ENCODE assay signal across 7 cellular contexts in genomic region chr2:239280296-239281017, GRCh38.
DNase-seq lines count a peak whose midpoint lies in the region; ATAC-seq and TF ChIP-seq lines count a peak whose summit lies in the region.
"Not testable (repeated sequence)": the region's sequence is repeated elsewhere in the genome, so short reads cannot be mapped to it uniquely, and the experiment has no call there.

No MANE protein-coding gene starts in this region.

- DNase-seq in EH (ENCODE audit: low read depth), result peak; percentile 77
- DNase-seq in NCI-H2107 treated with DMSO at 0.1 percent for 48 hours (lab: John Stamatoyannopoulos, UW; ENCODE audit: unreplicated experiment), result peak; percentile 43
- DNase-seq in T1000 (lab: John Stamatoyannopoulos, UW), result peak; percentile 41
- DNase-seq in activated naive CD8-positive, alpha-beta T cell treated with anti-CD3 and anti-CD28 coated beads for 36 hours, result peak; percentile 41
- peak; percentile 73 for DNase-seq in fibroblast of gingiva (ENCODE audit: low read depth)
- peak; percentile 42 for DNase-seq in left lobe of liver (ENCODE audit: low spot score)
- peak; percentile 85 for DNase-seq in spleen

- H3K4me3 ChIP-seq in spleen, result not testable (repeated sequence)

- not testable (repeated sequence) for H3K4me3 Mint-ChIP-seq in activated naive CD8-positive, alpha-beta T cell treated with anti-CD3 and anti-CD28 coated beads for 36 hours

- not testable (repeated sequence) for H3K36me3 ChIP-seq in spleen

- H3K36me3 Mint-ChIP-seq in activated naive CD8-positive, alpha-beta T cell treated with anti-CD3 and anti-CD28 coated beads for 36 hours, result not testable (repeated sequence)

- intact Hi-C loops in spleen (cut with DNase I; ENCODE audit: low total_unique reads), result not testable (repeated sequence)

- TF ChIP-seq POLR2A in spleen (IDR thresholded peaks at IDR 0.05), result not testable (repeated sequence)

- not testable (repeated sequence) for TF ChIP-seq CTCF in spleen (IDR thresholded peaks at IDR 0.05 in 8 of 11, conservative IDR thresholded peaks at IDR 0.05 in 3 of 11)

- H3K27ac ChIP-seq in spleen, result peak overlapping the region in 5 of 8 donors; percentile 12 to 82 (median 72)

- not testable (repeated sequence) for H3K9me3 ChIP-seq in spleen

- H3K27me3 ChIP-seq in spleen (replicated peaks in 1 of 7), result not testable (repeated sequence)

- H3K9me3 Mint-ChIP-seq in activated naive CD8-positive, alpha-beta T cell treated with anti-CD3 and anti-CD28 coated beads for 36 hours, result not testable (repeated sequence)

- not testable (repeated sequence) for H3K27me3 Mint-ChIP-seq in activated naive CD8-positive, alpha-beta T cell treated with anti-CD3 and anti-CD28 coated beads for 36 hours

- peaks cover 18 to 77% (median 44%) of the 10 kb centered on the region in 6 donors for H3K4me1 ChIP-seq in spleen

- ATAC-seq in left lobe of liver, result not testable (repeated sequence)

- not testable (repeated sequence) for H3K27ac Mint-ChIP-seq in activated naive CD8-positive, alpha-beta T cell treated with anti-CD3 and anti-CD28 coated beads for 36 hours

- WGBS in spleen, 5 donors, result 53 to 73% (median 71%) methylated on average over 12 to 14 of the region's 14 CpGs

- peaks cover 24% of the 10 kb centered on the region for H3K4me1 Mint-ChIP-seq in activated naive CD8-positive, alpha-beta T cell treated with anti-CD3 and anti-CD28 coated beads for 36 hours
